Comparison of ENCODE assay signal across 22 cellular contexts in the genomic region with DNA sequence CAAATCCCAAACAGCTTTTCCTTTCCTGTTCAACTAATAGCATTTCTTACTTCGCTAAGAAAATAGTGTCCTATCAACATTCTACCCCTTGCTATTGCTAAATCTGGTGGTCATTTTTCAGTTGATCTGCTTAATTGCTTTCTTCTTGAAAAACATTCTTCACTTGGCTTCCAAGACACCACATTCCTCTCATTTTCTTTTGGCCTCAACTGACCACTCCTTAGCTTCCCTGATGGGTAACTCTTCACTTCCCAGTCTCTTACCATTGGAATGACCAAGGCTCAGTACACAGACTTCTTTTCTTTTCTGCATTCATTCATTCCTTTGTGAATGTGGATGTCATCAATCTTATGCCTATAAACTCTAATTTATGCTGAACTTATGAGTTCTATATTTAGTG.
"Had no signal": no experiment of that assay in that cellular context is flagged by ENCODE, and none has a peak within 500 bp of the region (broad histone marks: within the 10 kb centered on the region; RNA-seq: fewer than 3 reads in every experiment).

No MANE protein-coding gene starts in this region.

- DNase-seq: activated CD4-positive, alpha-beta memory T cell treated with anti-CD3 and anti-CD28 coated beads for 36 hours; activated CD4-positive, alpha-beta T cell treated with anti-CD3 and anti-CD28 coated beads, Interleukin-2, amount 10 ng/mL, durations not matched to agents 24 days and 14 days; activated CD8-positive, alpha-beta memory T cell treated with anti-CD3 and anti-CD28 coated beads, Interleukin-2, amount 50 U/mL, for 4 hours; activated gamma-delta T cell; activated naive CD4-positive, alpha-beta T cell treated with anti-CD3 and anti-CD28 coated beads, Interleukin-2, amount 10 ng/mL, durations not matched to agents 7 days and 5 days; activated T-cell treated with anti-CD3 and anti-CD28 coated beads, Interleukin-2, amount 50 U/mL, for 24 hours; brain microvascular endothelial cell; cortex of kidney; effector memory CD8-positive, alpha-beta T cell; erythroblast; foreskin keratinocyte; heart left ventricle; hypothalamus; immature natural killer cell; midbrain; right cardiac atrium; spleen; stimulated activated CD4-positive, alpha-beta T cell treated with anti-CD3 and anti-CD28 coated beads, Interleukin-2, amount 100 ng/mL, for 48 hours; stimulated activated naive CD4-positive, alpha-beta T cell treated with Interleukin-2 at 50 U/mL for 16 hours; T-helper 1 cell had no signal

- H3K27ac ChIP-seq: brain microvascular endothelial cell, foreskin keratinocyte, heart left ventricle, spleen, tibial nerve, VCaP had no signal

- H3K4me3 ChIP-seq: heart left ventricle, spleen, tibial nerve had no signal

- H3K9me3 ChIP-seq: heart left ventricle, tibial nerve had no signal

- H3K36me3 ChIP-seq: brain microvascular endothelial cell, heart left ventricle, spleen, tibial nerve had no signal

- H3K27me3 ChIP-seq: brain microvascular endothelial cell, foreskin keratinocyte, heart left ventricle, spleen, tibial nerve had no signal

- H3K4me1 ChIP-seq: foreskin keratinocyte, spleen, tibial nerve had no signal
